In the genomic region with DNA sequence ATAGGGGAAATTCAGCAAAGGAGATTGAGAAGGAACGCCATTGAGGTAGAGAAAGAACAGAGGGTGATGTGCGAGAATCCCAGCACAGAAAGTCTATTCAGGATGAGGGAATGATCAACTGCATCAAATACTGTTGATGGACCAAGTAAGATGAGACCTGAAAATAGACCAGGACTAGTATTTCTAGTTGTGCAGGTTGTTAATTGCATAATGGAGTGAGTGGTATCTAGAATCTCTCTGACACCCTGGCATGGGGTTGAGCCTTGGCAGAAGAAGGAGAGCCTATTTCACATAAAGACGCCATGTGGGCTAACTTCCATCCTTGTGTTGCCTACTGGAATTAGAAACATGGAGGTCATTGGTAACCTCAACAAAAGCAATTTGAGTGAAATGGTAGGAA, we compare ENCODE assay signal across 28 cellular contexts.
"Had no signal": no experiment of that assay in that cellular context is flagged by ENCODE, and none has a peak within 500 bp of the region (broad histone marks: within the 10 kb centered on the region; RNA-seq: fewer than 3 reads in every experiment).

No MANE protein-coding gene starts in this region.

- H3K9me3 ChIP-seq: esophagus squamous epithelium, gastroesophageal sphincter, heart left ventricle, left lung, lower lobe of right lung, mucosa of descending colon had no signal

- DNase-seq: dermis blood vessel endothelial cell; dorsolateral prefrontal cortex; effector CD4-positive, alpha-beta T cell; effector memory CD4-positive, alpha-beta T cell; erythroblast; esophagus squamous epithelium; foreskin fibroblast; foreskin melanocyte; glutamatergic neuron; heart left ventricle; hippocampal formation; left cardiac atrium; left lung; left ventricle myocardium superior; lower lobe of right lung; mesenchymal stem cell; mucosa of descending colon; naive B cell; naive thymus-derived CD8-positive, alpha-beta T cell had no signal

- H3K9me3 Mint-ChIP-seq: mesothelial cell of epicardium; naive B cell; naive thymus-derived CD8-positive, alpha-beta T cell had no signal

- H3K36me3 ChIP-seq: esophagus squamous epithelium, gastroesophageal sphincter, heart left ventricle, left lung, lower lobe of right lung had no signal

- H3K27me3 ChIP-seq: esophagus squamous epithelium, gastroesophageal sphincter had no signal

- H3K27me3 Mint-ChIP-seq: naive B cell; naive thymus-derived CD8-positive, alpha-beta T cell had no signal

- H3K36me3 Mint-ChIP-seq: naive B cell had no signal

- H3K4me1 Mint-ChIP-seq: mesothelial cell of epicardium; naive thymus-derived CD8-positive, alpha-beta T cell had no signal

- FAIRE-seq: colon, endometrium, islet of Langerhans, keratinocyte had no signal

- ATAC-seq: esophagus mucosa; gastroesophageal sphincter; heart left ventricle; left cardiac atrium; left lung; left ventricle myocardium superior; lower lobe of right lung; mucosa of descending colon; naive thymus-derived CD8-positive, alpha-beta T cell had no signal

- H3K27ac Mint-ChIP-seq: mesothelial cell of epicardium; naive B cell; naive thymus-derived CD8-positive, alpha-beta T cell had no signal

- H3K4me3 ChIP-seq: coronary artery, dorsolateral prefrontal cortex, esophagus squamous epithelium, gastroesophageal sphincter, heart left ventricle, left lung, lower lobe of right lung, mucosa of descending colon had no signal

- H3K27ac ChIP-seq: coronary artery, dorsolateral prefrontal cortex, epithelial cell of prostate, esophagus squamous epithelium, gastroesophageal sphincter, heart left ventricle, left lung, lower lobe of right lung had no signal

- H3K4me3 Mint-ChIP-seq: mesothelial cell of epicardium; naive B cell; naive thymus-derived CD8-positive, alpha-beta T cell had no signal

- H3K4me1 ChIP-seq: left lung, lower lobe of right lung had no signal
